17 cellular contexts compared by ENCODE assay signal in the genomic region with DNA sequence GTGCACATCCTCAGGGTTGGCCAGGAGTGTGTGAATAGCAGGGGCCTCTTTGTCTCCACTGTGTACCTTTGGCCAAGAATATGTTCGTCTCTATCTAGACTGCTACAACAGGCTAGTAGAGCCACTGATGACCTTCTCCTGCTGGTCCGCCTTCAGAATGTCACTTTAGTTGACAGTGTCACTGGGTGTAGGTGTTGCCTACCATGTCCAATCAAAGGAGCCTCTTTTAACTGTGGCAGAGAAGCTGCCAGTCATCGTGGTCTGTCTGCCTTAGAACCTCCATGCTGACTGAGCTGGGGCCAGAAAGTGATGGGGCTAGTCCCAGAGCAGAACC. TPM values are rescaled to one million over a fixed set of nuclear protein-coding genes. Genes with fewer than 3 reads are reported as not detected.
DNase-seq lines count a peak whose midpoint lies in the region; ATAC-seq and TF ChIP-seq lines count a peak whose summit lies in the region.
"Had no signal": no experiment of that assay in that cellular context is flagged by ENCODE, and none has a peak within 500 bp of the region (broad histone marks: within the 10 kb centered on the region; RNA-seq: fewer than 3 reads in every experiment).

No MANE protein-coding gene starts in this region.

- H3K9me2 ChIP-seq in HCT116 (ENCODE audit: insufficient read depth) = no peaks in the 10 kb centered on the region

- H3K9me3 ChIP-seq in HCT116 (ENCODE audit: control insufficient read depth in 1 of 2, insufficient read depth in 1 of 2, low read depth in 1 of 2, low read length in 2 of 2) = no peaks in the 10 kb centered on the region
- H3K9me3 ChIP-seq: A549, prostate gland, tibial nerve had no signal

- no peak overlapping the region for H3K27ac ChIP-seq in HCT116 (ENCODE audit: low read depth, low read length)
- H3K27ac ChIP-seq: A549, prostate gland, tibial nerve, WERI-Rb-1 had no signal

- no peaks in the 10 kb centered on the region for H4K20me1 ChIP-seq in HCT116 (ENCODE audit: insufficient read depth)

- POLR2A ChIA-PET in HCT116 (lab: Charles Lee) = no interaction called here

- DNase-seq in activated CD4-positive, alpha-beta T cell treated with anti-CD3 and anti-CD28 coated beads for 48 hours = peak; percentile 53
- no peak for DNase-seq in activated CD4-positive, alpha-beta T cell treated with anti-CD3 and anti-CD28 coated beads for 4 hours
- DNase-seq in HCT116 (ENCODE audit: low read depth, low spot score) (no peak), myocyte (ENCODE audit: low read depth) (peak; percentile 25), nucleus accumbens (lab: John Stamatoyannopoulos, UW) (no peak), middle frontal gyrus (ENCODE audit: extremely low spot score, low spot score) (no peak)
- peak; percentile 33 to 47 for DNase-seq in activated T-cell treated with anti-CD3 and anti-CD28 coated beads, Interleukin-2, amount 50 U/mL, for 48 hours
- DNase-seq: activated effector memory CD4-positive, alpha-beta T cell treated with Interleukin-2 at 50 U/mL for 16 hours; EL; hippocampal formation; NCI-H1417 treated with DMSO at 0.1 percent for 48 hours; NCI-H446; WERI-Rb-1 had no signal

- H3K36me3 ChIP-seq in HCT116 (ENCODE audit: control insufficient read depth in 1 of 2, insufficient read depth in 2 of 2, low read length in 2 of 2) = peaks cover 0 to 1% of the 10 kb centered on the region in 2 experiments; a peak in 1 of 4 replicates
- H3K36me3 ChIP-seq: prostate gland, WERI-Rb-1 had no signal

- H3K4me1 ChIP-seq in HCT116 (ENCODE audit: control insufficient read depth in 1 of 2, insufficient read depth in 2 of 2, low read length in 2 of 2) = no peaks in the 10 kb centered on the region
- H3K4me1 ChIP-seq: A549, prostate gland, tibial nerve had no signal

- no peak for TF ChIP-seq CTCF in HCT116 (IDR thresholded peaks at IDR 0.05 in 2 of 3, conservative IDR thresholded peaks at IDR 0.05 in 1 of 3; ENCODE audit: borderline replicate concordance in 1 of 3, insufficient read depth in 1 of 3, low read depth in 2 of 3, low read length in 2 of 3)

- ATAC-seq in HCT116 = peak; percentile 40
- ATAC-seq in GM18519 (IDR thresholded peaks at IDR 0.05; ENCODE audit: low FRiP score, unreplicated experiment) = no peak

- H3K4me2 ChIP-seq in HCT116 (ENCODE audit: low read length) = no peak overlapping the region
- H3K4me2 ChIP-seq: A549 had no signal

- intact Hi-C loops in HCT116 (cut with micrococcal nuclease) = no loop called here

- H3K4me3 ChIP-seq in HCT116 (replicated peaks in 1 of 2; ENCODE audit: low read depth in 1 of 2, low read length in 2 of 2) = no peak overlapping the region
- H3K4me3 ChIP-seq: A549, prostate gland, tibial nerve had no signal

- TF ChIP-seq RAD21 in HCT116 (IDR thresholded peaks at IDR 0.05; ENCODE audit: low read depth) = no peak

- RAD21 ChIA-PET in HCT116 (lab: Charles Lee; ENCODE audit: low non-redundant PET in 1 of 2, low total read pairs in 2 of 2, uncharacterized antibody in 2 of 2, unreplicated experiment in 2 of 2) = no interaction called here

- no peaks in the 10 kb centered on the region for H3K27me3 ChIP-seq in HCT116 (ENCODE audit: insufficient read depth, low read length)
- H3K27me3 ChIP-seq: tibial nerve had no signal

- CTCF ChIA-PET in HCT116 (lab: Charles Lee) = no interaction called here

- peaks cover 48% of the 10 kb centered on the region for H3K79me2 ChIP-seq in HCT116 (ENCODE audit: insufficient read depth, low read length)

- no TSS peak for BruUV-seq in HCT116 (replicated peaks; lab: Mats Ljungman, UMichigan)

- H3K9ac ChIP-seq in HCT116 (ENCODE audit: low read length) = no peak overlapping the region

- no peak overlapping the region for H2AFZ ChIP-seq in HCT116 (ENCODE audit: low read depth, low read length, poor library complexity, severe bottlenecking)

- TF ChIP-seq POLR2A in HCT116 (IDR thresholded peaks at IDR 0.05; ENCODE audit: borderline replicate concordance, extremely low read depth, insufficient read depth, insufficient read length) = no peak

TF ChIP-seq in HCT116, 20 proteins besides CTCF, POLR2A, EP300 and RAD21:
- no peak for TF ChIP-seq YY1 (IDR thresholded peaks at IDR 0.05; ENCODE audit: extremely low read depth, insufficient replicate concordance, low read depth, low read length)
- TF ChIP-seq ZNF274 (IDR thresholded peaks at IDR 0.05; ENCODE audit: low read depth, low read length) = no peak
- TF ChIP-seq, protein P1, sequence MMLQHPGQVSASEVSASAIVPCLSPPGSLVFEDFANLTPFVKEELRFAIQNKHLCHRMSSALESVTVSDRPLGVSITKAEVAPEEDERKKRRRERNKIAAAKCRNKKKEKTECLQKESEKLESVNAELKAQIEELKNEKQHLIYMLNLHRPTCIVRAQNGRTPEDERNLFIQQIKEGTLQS (IDR thresholded peaks at IDR 0.05) = no peak
- TF ChIP-seq, protein P2, sequence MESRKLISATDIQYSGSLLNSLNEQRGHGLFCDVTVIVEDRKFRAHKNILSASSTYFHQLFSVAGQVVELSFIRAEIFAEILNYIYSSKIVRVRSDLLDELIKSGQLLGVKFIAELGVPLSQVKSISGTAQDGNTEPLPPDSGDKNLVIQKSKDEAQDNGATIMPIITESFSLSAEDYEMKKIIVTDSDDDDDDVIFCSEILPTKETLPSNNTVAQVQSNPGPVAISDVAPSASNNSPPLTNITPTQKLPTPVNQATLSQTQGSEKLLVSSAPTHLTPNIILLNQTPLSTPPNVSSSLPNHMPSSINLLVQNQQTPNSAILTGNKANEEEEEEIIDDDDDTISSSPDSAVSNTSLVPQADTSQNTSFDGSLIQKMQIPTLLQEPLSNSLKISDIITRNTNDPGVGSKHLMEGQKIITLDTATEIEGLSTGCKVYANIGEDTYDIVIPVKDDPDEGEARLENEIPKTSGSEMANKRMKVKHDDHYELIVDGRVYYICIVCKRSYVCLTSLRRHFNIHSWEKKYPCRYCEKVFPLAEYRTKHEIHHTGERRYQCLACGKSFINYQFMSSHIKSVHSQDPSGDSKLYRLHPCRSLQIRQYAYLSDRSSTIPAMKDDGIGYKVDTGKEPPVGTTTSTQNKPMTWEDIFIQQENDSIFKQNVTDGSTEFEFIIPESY (IDR thresholded peaks at IDR 0.05; ENCODE audit: extremely low read depth, insufficient replicate concordance, low read length) = no peak
- TF ChIP-seq SIN3A (IDR thresholded peaks at IDR 0.05; ENCODE audit: low read depth) = no peak
- TF ChIP-seq, protein P3, sequence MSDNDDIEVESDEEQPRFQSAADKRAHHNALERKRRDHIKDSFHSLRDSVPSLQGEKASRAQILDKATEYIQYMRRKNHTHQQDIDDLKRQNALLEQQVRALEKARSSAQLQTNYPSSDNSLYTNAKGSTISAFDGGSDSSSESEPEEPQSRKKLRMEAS (IDR thresholded peaks at IDR 0.05) = no peak
- TF ChIP-seq TCF7L2 (IDR thresholded peaks at IDR 0.05; ENCODE audit: borderline replicate concordance, extremely low read depth, insufficient read depth, insufficient read length) = no peak
- TF ChIP-seq ZFX (IDR thresholded peaks at IDR 0.05) = no peak
- no peak for TF ChIP-seq CEBPB (IDR thresholded peaks at IDR 0.05; ENCODE audit: low read depth)
- TF ChIP-seq POLR2AphosphoS5 (IDR thresholded peaks at IDR 0.05; ENCODE audit: low read depth, low read length) = no peak
- no peak for TF ChIP-seq SRF (IDR thresholded peaks at IDR 0.05; ENCODE audit: low read depth)
- TF ChIP-seq EZH2phosphoT487 (IDR thresholded peaks at IDR 0.05; ENCODE audit: borderline replicate concordance) = no peak
- no peak for TF ChIP-seq EZH2 (IDR thresholded peaks at IDR 0.05)
- TF ChIP-seq, protein P4, sequence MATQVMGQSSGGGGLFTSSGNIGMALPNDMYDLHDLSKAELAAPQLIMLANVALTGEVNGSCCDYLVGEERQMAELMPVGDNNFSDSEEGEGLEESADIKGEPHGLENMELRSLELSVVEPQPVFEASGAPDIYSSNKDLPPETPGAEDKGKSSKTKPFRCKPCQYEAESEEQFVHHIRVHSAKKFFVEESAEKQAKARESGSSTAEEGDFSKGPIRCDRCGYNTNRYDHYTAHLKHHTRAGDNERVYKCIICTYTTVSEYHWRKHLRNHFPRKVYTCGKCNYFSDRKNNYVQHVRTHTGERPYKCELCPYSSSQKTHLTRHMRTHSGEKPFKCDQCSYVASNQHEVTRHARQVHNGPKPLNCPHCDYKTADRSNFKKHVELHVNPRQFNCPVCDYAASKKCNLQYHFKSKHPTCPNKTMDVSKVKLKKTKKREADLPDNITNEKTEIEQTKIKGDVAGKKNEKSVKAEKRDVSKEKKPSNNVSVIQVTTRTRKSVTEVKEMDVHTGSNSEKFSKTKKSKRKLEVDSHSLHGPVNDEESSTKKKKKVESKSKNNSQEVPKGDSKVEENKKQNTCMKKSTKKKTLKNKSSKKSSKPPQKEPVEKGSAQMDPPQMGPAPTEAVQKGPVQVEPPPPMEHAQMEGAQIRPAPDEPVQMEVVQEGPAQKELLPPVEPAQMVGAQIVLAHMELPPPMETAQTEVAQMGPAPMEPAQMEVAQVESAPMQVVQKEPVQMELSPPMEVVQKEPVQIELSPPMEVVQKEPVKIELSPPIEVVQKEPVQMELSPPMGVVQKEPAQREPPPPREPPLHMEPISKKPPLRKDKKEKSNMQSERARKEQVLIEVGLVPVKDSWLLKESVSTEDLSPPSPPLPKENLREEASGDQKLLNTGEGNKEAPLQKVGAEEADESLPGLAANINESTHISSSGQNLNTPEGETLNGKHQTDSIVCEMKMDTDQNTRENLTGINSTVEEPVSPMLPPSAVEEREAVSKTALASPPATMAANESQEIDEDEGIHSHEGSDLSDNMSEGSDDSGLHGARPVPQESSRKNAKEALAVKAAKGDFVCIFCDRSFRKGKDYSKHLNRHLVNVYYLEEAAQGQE (IDR thresholded peaks at IDR 0.05; ENCODE audit: low read depth) = no peak
- TF ChIP-seq SP1 (IDR thresholded peaks at IDR 0.05; ENCODE audit: low read depth) = no peak
- TF ChIP-seq FOSL1 (IDR thresholded peaks at IDR 0.05; ENCODE audit: low read depth) = no peak
- no peak for TF ChIP-seq EGR1 (IDR thresholded peaks at IDR 0.05; ENCODE audit: low read depth)
- TF ChIP-seq JUND (IDR thresholded peaks at IDR 0.05) = no peak

RNA-seq across cellular contexts. Expression of a gene that starts 40.1 kb away (rescaled TPM):
- total RNA-seq in HCT116 (2021; ENCODE audit: unreplicated experiment) (35.1 TPM), myocyte (49.8 and 57.5 TPM in 2 replicates)
- polyA plus RNA-seq in HCT116 (2012) = 16.8 and 18.9 TPM in 2 replicates
- 36.7 TPM for polyA plus RNA-seq in myocyte (2012)

Comparison
In these comparisons a context has a peak if more than half of its experiments do, and no peak if none do; other contexts are left out.
1. DNase-seq: peak in activated CD4-positive, alpha-beta T cell treated with anti-CD3 and anti-CD28 coated beads for 48 hours (single experiment), activated T-cell treated with anti-CD3 and anti-CD28 coated beads, Interleukin-2, amount 50 U/mL, for 48 hours (2 of 2) and myocyte (single experiment); none in activated CD4-positive, alpha-beta T cell treated with anti-CD3 and anti-CD28 coated beads for 4 hours (0 of 2), HCT116 (single experiment), nucleus accumbens (0 of 56) and middle frontal gyrus (single experiment).